Comparison of ENCODE assay signal across 8 cellular contexts in the genomic region with DNA sequence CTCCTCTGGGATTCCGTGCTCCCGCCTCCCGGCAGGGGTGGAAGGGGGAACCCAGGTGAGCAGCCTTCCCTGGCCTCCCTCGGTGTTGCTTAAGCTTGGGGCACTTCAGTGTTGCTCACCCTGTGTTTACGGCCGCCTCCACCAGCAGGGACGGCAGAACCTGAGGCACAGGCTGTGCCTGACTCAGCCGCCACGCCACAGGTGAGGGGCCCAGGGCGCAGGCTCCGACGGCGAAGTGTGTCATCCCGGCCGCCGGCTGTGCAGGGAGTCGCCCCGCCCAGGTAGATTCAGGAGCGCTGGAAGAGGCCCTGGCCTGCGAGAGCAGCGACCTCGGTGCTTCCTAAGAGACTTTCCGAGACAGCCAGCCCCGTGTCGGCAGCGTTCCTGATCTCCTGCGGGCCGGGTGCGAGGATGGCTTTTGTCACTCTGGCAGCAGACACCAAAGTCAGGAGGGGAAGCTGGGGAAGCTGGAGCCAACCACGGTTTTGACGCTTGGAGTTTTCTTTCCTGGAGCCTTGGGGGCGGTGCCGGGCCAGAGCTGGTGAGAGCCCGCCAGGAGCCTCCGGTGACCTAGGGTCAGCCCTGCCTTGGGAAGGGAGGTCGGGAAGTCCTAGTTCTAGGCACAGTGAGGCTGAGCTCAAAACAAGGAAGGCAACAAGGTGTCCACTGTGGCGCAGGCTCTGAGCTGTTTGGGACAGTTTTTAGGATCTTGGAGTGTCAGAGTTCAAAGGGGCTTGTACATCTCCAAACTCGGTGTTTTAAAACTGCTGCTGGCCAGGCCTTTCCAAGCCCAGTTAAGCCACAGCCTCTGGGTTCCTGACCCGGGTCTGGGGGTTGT. TPM values are rescaled to one million over a fixed set of nuclear protein-coding genes. Genes with fewer than 3 reads are reported as not detected.
DNase-seq lines count a peak whose midpoint lies in the region; ATAC-seq and TF ChIP-seq lines count a peak whose summit lies in the region.

No MANE protein-coding gene starts in this region.

- peak overlapping the region; percentile 68 for H3K27ac Mint-ChIP-seq in activated naive CD8-positive, alpha-beta T cell treated with anti-CD3 and anti-CD28 coated beads for 36 hours

- TF ChIP-seq CTCF in GM12864 (IDR thresholded peaks at IDR 0.05; ENCODE audit: low read depth, low read length, missing control alignments) (no peak), OCI-LY3 (IDR thresholded peaks at IDR 0.05; ENCODE audit: low read depth, low read length) (no peak)

- peaks cover 2% of the 10 kb centered on the region for H3K36me3 Mint-ChIP-seq in activated naive CD8-positive, alpha-beta T cell treated with anti-CD3 and anti-CD28 coated beads for 36 hours

- no peak for ATAC-seq in HG03139 (IDR thresholded peaks at IDR 0.05; ENCODE audit: unreplicated experiment)

- H3K27ac ChIP-seq in OCI-LY3 (ENCODE audit: low read length): no peak overlapping the region

- peaks cover 50% of the 10 kb centered on the region for H3K4me1 ChIP-seq in OCI-LY3 (ENCODE audit: low read length)

- no peak overlapping the region for H2AFZ ChIP-seq in OCI-LY3 (ENCODE audit: low read depth, low read length)

- H3K9me3 Mint-ChIP-seq in activated naive CD8-positive, alpha-beta T cell treated with anti-CD3 and anti-CD28 coated beads for 36 hours: no peaks in the 10 kb centered on the region

- H3K9ac ChIP-seq in OCI-LY3 (ENCODE audit: low read length): peak overlapping the region; percentile 51

- H3K79me2 ChIP-seq in OCI-LY3 (ENCODE audit: low read length): peaks cover 39% of the 10 kb centered on the region

- H3K36me3 ChIP-seq in OCI-LY3 (replicated peaks; ENCODE audit: low read depth, low read length): no peaks in the 10 kb centered on the region

- H4K20me1 ChIP-seq in OCI-LY3 (ENCODE audit: insufficient read depth, low read length): peaks cover 77% of the 10 kb centered on the region

- H3K27me3 Mint-ChIP-seq in activated naive CD8-positive, alpha-beta T cell treated with anti-CD3 and anti-CD28 coated beads for 36 hours: no peaks in the 10 kb centered on the region

- DNase-seq in GM12864 (ENCODE audit: low read depth): no peak
- peak; percentile 83 for DNase-seq in activated naive CD8-positive, alpha-beta T cell treated with anti-CD3 and anti-CD28 coated beads for 36 hours
- DNase-seq in kidney tubule cell (ENCODE audit: low spot score): peak; percentile 94
- DNase-seq in stimulated activated CD8-positive, alpha-beta memory T cell treated with anti-CD3 and anti-CD28 coated beads, Interleukin-12 subunit alpha, Interleukin-12 subunit beta, amount 100 ng/mL, for 4 hours (ENCODE audit: low read depth): peak; percentile 60
- no peak for DNase-seq in MV-4-11 (lab: John Stamatoyannopoulos, UW)
- DNase-seq in cortex of kidney (lab: John Stamatoyannopoulos, UW): no peak

- peaks cover 15% of the 10 kb centered on the region for H3K27me3 ChIP-seq in OCI-LY3 (ENCODE audit: low read depth, low read length)

- peaks cover 37% of the 10 kb centered on the region for H3K4me1 Mint-ChIP-seq in activated naive CD8-positive, alpha-beta T cell treated with anti-CD3 and anti-CD28 coated beads for 36 hours

- H3K4me3 ChIP-seq in GM12864 (ENCODE audit: low read depth, low read length): peak overlapping the region; percentile 67
- peak overlapping the region; percentile 85 for H3K4me3 ChIP-seq in OCI-LY3 (ENCODE audit: low read length)

- peak overlapping the region; percentile 96 for H3K4me2 ChIP-seq in OCI-LY3 (ENCODE audit: low read length)

- no peaks in the 10 kb centered on the region for H3K9me3 ChIP-seq in OCI-LY3 (ENCODE audit: insufficient read depth, low read length)

- H3K4me3 Mint-ChIP-seq in activated naive CD8-positive, alpha-beta T cell treated with anti-CD3 and anti-CD28 coated beads for 36 hours: peak overlapping the region; percentile 73

RNA-seq across cellular contexts. Expression of gene GSE1, which starts 2.1 kb away (rescaled TPM):
- 10 to 100 TPM; 25.1 to 27.6 TPM for total RNA-seq in activated naive CD8-positive, alpha-beta T cell treated with anti-CD3 and anti-CD28 coated beads for 36 hours

Comparison
In these comparisons a context has a peak if more than half of its experiments do, and no peak if none do; other contexts are left out.
1. DNase-seq: peak in activated naive CD8-positive, alpha-beta T cell treated with anti-CD3 and anti-CD28 coated beads for 36 hours (single experiment), kidney tubule cell (single experiment) and stimulated activated CD8-positive, alpha-beta memory T cell treated with anti-CD3 and anti-CD28 coated beads, Interleukin-12 subunit alpha, Interleukin-12 subunit beta, amount 100 ng/mL, for 4 hours (single experiment); none in GM12864 (single experiment), MV-4-11 (single experiment) and cortex of kidney (single experiment).